14 cellular contexts compared by ENCODE assay signal in the genomic region with DNA sequence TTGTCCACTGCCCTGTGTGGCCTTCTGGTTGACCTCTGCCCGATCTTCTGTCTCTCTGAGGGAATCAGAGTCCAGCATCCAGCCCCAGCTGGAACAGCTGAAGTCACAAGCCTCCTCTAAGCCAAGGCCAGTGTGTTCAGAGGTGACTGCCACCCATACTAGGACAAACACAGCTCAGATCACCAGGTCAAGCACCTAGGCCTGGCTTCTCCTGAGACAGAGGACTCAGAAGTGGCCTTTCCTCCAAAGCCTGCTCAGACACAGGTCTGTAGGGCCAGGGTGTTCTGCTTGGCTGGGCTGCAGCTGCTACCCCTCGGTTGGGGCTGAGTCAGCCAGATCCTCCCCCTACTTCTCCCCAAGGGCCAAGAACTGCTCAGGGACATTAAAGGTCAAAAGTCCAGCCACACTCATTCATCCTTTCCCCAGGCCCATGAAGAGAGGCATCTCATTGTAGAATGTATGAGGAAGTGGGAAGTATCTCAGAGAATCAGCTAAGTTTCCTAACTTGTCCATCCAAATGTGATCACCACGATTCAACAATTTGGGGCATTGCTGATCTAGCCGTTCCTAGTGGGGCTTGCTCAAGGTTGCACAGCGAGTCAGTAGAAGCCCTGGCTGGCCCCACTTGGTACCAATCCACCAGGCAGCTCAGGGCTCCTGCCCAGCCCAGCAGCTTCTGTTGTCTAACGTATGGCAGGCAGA. TPM values are rescaled to one million over a fixed set of nuclear protein-coding genes. Genes with fewer than 3 reads are reported as not detected.
DNase-seq lines count a peak whose midpoint lies in the region; ATAC-seq and TF ChIP-seq lines count a peak whose summit lies in the region.
"Had no signal": no experiment of that assay in that cellular context is flagged by ENCODE, and none has a peak within 500 bp of the region (broad histone marks: within the 10 kb centered on the region; RNA-seq: fewer than 3 reads in every experiment).

No MANE protein-coding gene starts in this region.

- H2BK120ac ChIP-seq in mesenchymal stem cell (ENCODE audit: low read depth, low read length): no peak overlapping the region

- WGBS in mesenchymal stem cell: 76% methylated on average over 6 of the region's 6 CpGs
- WGBS in testis, 2 donors: 53 to 56% methylated on average over 5 to 6 of the region's 6 CpGs

- H2AK5ac ChIP-seq in mesenchymal stem cell (ENCODE audit: low read length, severe bottlenecking): peak overlapping the region; percentile 46

- H3K18ac ChIP-seq in mesenchymal stem cell (ENCODE audit: low read depth in 1 of 2, low read length in 2 of 2): no peak overlapping the region

- POLR2A ChIA-PET in CD8-positive, alpha-beta T cell (lab: Charles Lee): interaction anchor here (1.8 kb wide), 1 partner anchor 18 kb away, joined by 5 read pairs; no protein-coding TSS in a partner anchor
- POLR2A ChIA-PET in MCF 10A (lab: Yijun Ruan, JAX): interaction anchor here (0.6 to 5.5 kb wide), 7 partner anchors 7 to 94 kb away, joined by 3 to 49 read pairs (median 4); a partner anchor contains a TSS

- no peak overlapping the region for H3K4ac ChIP-seq in mesenchymal stem cell (ENCODE audit: low read depth in 1 of 2, low read length in 2 of 2)

- peaks cover 8% of the 10 kb centered on the region for H3K36me3 ChIP-seq in CD8-positive, alpha-beta T cell (ENCODE audit: insufficient read depth, low read length)
- peaks cover 17 to 46% of the 10 kb centered on the region in 2 experiments for H3K36me3 ChIP-seq in mesenchymal stem cell (ENCODE audit: control insufficient read depth in 1 of 2, insufficient read depth in 2 of 2, low read depth in 1 of 2, low read length in 2 of 2)
- no peaks in the 10 kb centered on the region for H3K36me3 ChIP-seq in testis (ENCODE audit: low read depth, missing control alignments)

- DNase-seq in CD8-positive, alpha-beta T cell: no peak
- DNase-seq in M059J (ENCODE audit: low read depth) (peak; percentile 27), mesenchymal stem cell (no peak), MCF 10A (ENCODE audit: unreplicated experiment) (no peak), testis (no peak), NCI-H2171 (lab: John Stamatoyannopoulos, UW) (no peak)
- DNase-seq in effector memory CD8-positive, alpha-beta T cell: no peak
- DNase-seq: activated CD4-positive, alpha-beta T cell treated with anti-CD3 and anti-CD28 coated beads for 36 hours; activated effector memory CD4-positive, alpha-beta T cell treated with Interleukin-2 at 50 U/mL for 16 hours; Kasumi-1; NCI-H2227 treated with DMSO at 0.1 percent for 48 hours; stimulated activated CD4-positive, alpha-beta T cell treated with anti-CD3 and anti-CD28 coated beads, Interleukin-15, amount 100 ng/mL, for 24 hours had no signal

- no peaks in the 10 kb centered on the region for H3K4me1 ChIP-seq in CD8-positive, alpha-beta T cell (ENCODE audit: insufficient read depth, low read length)
- H3K4me1 ChIP-seq in mesenchymal stem cell (ENCODE audit: control insufficient read depth, insufficient read depth, low read depth, low read length) (peaks cover 21% of the 10 kb centered on the region), testis (no peaks in the 10 kb centered on the region)
- H3K4me1 ChIP-seq: SJSA1 had no signal

- TF ChIP-seq POLR2A in testis (IDR thresholded peaks at IDR 0.05): no peak

- no peak overlapping the region for H3K4me3 ChIP-seq in CD8-positive, alpha-beta T cell (ENCODE audit: low read depth, low read length)
- no peak overlapping the region for H3K4me3 ChIP-seq in mesenchymal stem cell (ENCODE audit: insufficient read depth in 1 of 2, low read depth in 1 of 2, low read length in 2 of 2)
- no peak overlapping the region for H3K4me3 ChIP-seq in testis
- H3K4me3 ChIP-seq: SJSA1 had no signal

- CTCF ChIA-PET in CD8-positive, alpha-beta T cell (lab: Charles Lee): interaction anchor here (5.5 kb wide), 1 partner anchor 17 kb away, joined by 26 read pairs; no protein-coding TSS in a partner anchor
- CTCF ChIA-PET in MCF 10A (lab: Yijun Ruan, JAX): interaction anchor here (1.0 kb wide), 1 partner anchor 9 kb away, joined by 3 read pairs; no protein-coding TSS in a partner anchor

- H3K23ac ChIP-seq in mesenchymal stem cell (ENCODE audit: low read length in 2 of 2): no peak overlapping the region

- H3K9me3 Mint-ChIP-seq in CD8-positive, alpha-beta T cell: no peaks in the 10 kb centered on the region
- no peaks in the 10 kb centered on the region for H3K9me3 Mint-ChIP-seq in effector memory CD8-positive, alpha-beta T cell
- no peaks in the 10 kb centered on the region for H3K9me3 Mint-ChIP-seq in MCF 10A (ENCODE audit: unreplicated experiment)

- no peaks in the 10 kb centered on the region for H3K79me1 ChIP-seq in mesenchymal stem cell (replicated peaks; ENCODE audit: low read length, poor library complexity, severe bottlenecking)

- H3K9me3 ChIP-seq in CD8-positive, alpha-beta T cell (ENCODE audit: low read length): no peaks in the 10 kb centered on the region
- H3K9me3 ChIP-seq in mesenchymal stem cell (ENCODE audit: control insufficient read depth, low read length): no peaks in the 10 kb centered on the region
- H3K9me3 ChIP-seq in testis: no peaks in the 10 kb centered on the region
- H3K9me3 ChIP-seq: SJSA1 had no signal

- peak overlapping the region; percentile 70 for H3K27ac Mint-ChIP-seq in CD8-positive, alpha-beta T cell
- H3K27ac Mint-ChIP-seq in effector memory CD8-positive, alpha-beta T cell: peak overlapping the region; percentile 33 to 56
- H3K27ac Mint-ChIP-seq in MCF 10A (ENCODE audit: low read depth, unreplicated experiment): no peak overlapping the region
- H3K27ac Mint-ChIP-seq: activated CD4-positive, alpha-beta T cell treated with anti-CD3 and anti-CD28 coated beads for 36 hours had no signal

- no peak overlapping the region for H2BK15ac ChIP-seq in mesenchymal stem cell (ENCODE audit: low read depth, poor library complexity, severe bottlenecking)

- peaks cover 40% of the 10 kb centered on the region for H3K36me3 Mint-ChIP-seq in CD8-positive, alpha-beta T cell
- H3K36me3 Mint-ChIP-seq in effector memory CD8-positive, alpha-beta T cell (ENCODE audit: insufficient read depth): peaks cover 4% of the 10 kb centered on the region
- H3K36me3 Mint-ChIP-seq in MCF 10A (ENCODE audit: insufficient read depth, unreplicated experiment): peaks cover 34% of the 10 kb centered on the region

- no peaks in the 10 kb centered on the region for H3K27me3 ChIP-seq in CD8-positive, alpha-beta T cell (ENCODE audit: insufficient read depth, low read length)
- no peaks in the 10 kb centered on the region for H3K27me3 ChIP-seq in mesenchymal stem cell (ENCODE audit: control insufficient read depth in 1 of 2, insufficient read depth in 1 of 2, low read length in 2 of 2)
- no peaks in the 10 kb centered on the region for H3K27me3 ChIP-seq in testis
- H3K27me3 ChIP-seq: SJSA1 had no signal

- intact Hi-C loops in CD8-positive, alpha-beta T cell (cut with DNase I, micrococcal nuclease): no loop called here
- intact Hi-C loops in MCF 10A (cut with micrococcal nuclease) (no loop called here), testis (cut with DNase I; ENCODE audit: low total_unique reads) (no loop called here)

- H3K27me3 Mint-ChIP-seq in CD8-positive, alpha-beta T cell (ENCODE audit: low read depth): no peaks in the 10 kb centered on the region
- H3K27me3 Mint-ChIP-seq in effector memory CD8-positive, alpha-beta T cell: no peaks in the 10 kb centered on the region
- H3K27me3 Mint-ChIP-seq in MCF 10A (ENCODE audit: insufficient read depth, unreplicated experiment): no peaks in the 10 kb centered on the region
- H3K27me3 Mint-ChIP-seq: activated CD4-positive, alpha-beta T cell treated with anti-CD3 and anti-CD28 coated beads for 36 hours had no signal

- no peak overlapping the region for H3K27ac ChIP-seq in CD8-positive, alpha-beta T cell (ENCODE audit: low read depth, low read length)
- H3K27ac ChIP-seq in mesenchymal stem cell (ENCODE audit: low read length, poor library complexity, severe bottlenecking) (peak overlapping the region; percentile 20), testis (no peak overlapping the region)
- H3K27ac ChIP-seq: SJSA1 had no signal

- H3K4me2 ChIP-seq in mesenchymal stem cell (ENCODE audit: low read length, poor library complexity, severe bottlenecking): no peak overlapping the region

- no peak overlapping the region for H4K8ac ChIP-seq in mesenchymal stem cell (ENCODE audit: low read length)

- TF ChIP-seq CTCF in CD8-positive, alpha-beta T cell (IDR thresholded peaks at IDR 0.05): no peak
- TF ChIP-seq CTCF in MCF 10A (IDR thresholded peaks at IDR 0.05; ENCODE audit: unreplicated experiment) (no peak), testis (IDR thresholded peaks at IDR 0.05) (no peak)

- no peak overlapping the region for H3K4me3 Mint-ChIP-seq in CD8-positive, alpha-beta T cell
- no peak overlapping the region for H3K4me3 Mint-ChIP-seq in effector memory CD8-positive, alpha-beta T cell
- H3K4me3 Mint-ChIP-seq in MCF 10A (ENCODE audit: unreplicated experiment): no peak overlapping the region
- H3K4me3 Mint-ChIP-seq: activated CD4-positive, alpha-beta T cell treated with anti-CD3 and anti-CD28 coated beads for 36 hours had no signal

- no peak overlapping the region for H2BK12ac ChIP-seq in mesenchymal stem cell (ENCODE audit: low read length in 2 of 2)

- no peak overlapping the region for H2AFZ ChIP-seq in mesenchymal stem cell (ENCODE audit: low read depth, low read length)

- H4K91ac ChIP-seq in mesenchymal stem cell (ENCODE audit: low read length): no peak overlapping the region

- H2BK5ac ChIP-seq in mesenchymal stem cell (ENCODE audit: low read depth, low read length, poor library complexity, severe bottlenecking): no peak overlapping the region

- no peak overlapping the region for H3K9ac ChIP-seq in mesenchymal stem cell (ENCODE audit: low read length)

- no TSS peak for BruUV-seq in MCF 10A (replicated peaks; lab: Mats Ljungman, UMichigan)

- H3K4me1 Mint-ChIP-seq in CD8-positive, alpha-beta T cell (ENCODE audit: low read depth): no peaks in the 10 kb centered on the region
- H3K4me1 Mint-ChIP-seq in effector memory CD8-positive, alpha-beta T cell (ENCODE audit: low read depth in 2 of 2): peaks cover 0 to 3% of the 10 kb centered on the region in 2 donors
- peaks cover 12% of the 10 kb centered on the region for H3K4me1 Mint-ChIP-seq in MCF 10A (ENCODE audit: insufficient read depth, unreplicated experiment)

- no peak for ATAC-seq in CD8-positive, alpha-beta T cell
- ATAC-seq in effector memory CD8-positive, alpha-beta T cell (replicated peaks): no peak
- ATAC-seq in GM19397 (IDR thresholded peaks at IDR 0.05; ENCODE audit: unreplicated experiment): no peak
- ATAC-seq: activated CD4-positive, alpha-beta T cell treated with anti-CD3 and anti-CD28 coated beads for 36 hours had no signal

- no peak overlapping the region for H3K14ac ChIP-seq in mesenchymal stem cell (ENCODE audit: low read length in 2 of 2)

RNA-seq across cellular contexts. Expression of a gene that starts 7.6 kb away (rescaled TPM):
- under 1 TPM; 0.47 to 0.49 TPM for total RNA-seq in CD8-positive, alpha-beta T cell
- 6.4 and 6.8 TPM in 2 replicates for total RNA-seq in M059J (2014; rRNA removed; shearing (Covaris generic))
- 3.4 TPM for polyA plus RNA-seq in mesenchymal stem cell (2013, experiment 1 of 2)
- polyA plus RNA-seq in mesenchymal stem cell (2013, experiment 2 of 2): 3.4 TPM
- 18.4 and 20.1 TPM in 2 replicates for total RNA-seq in MCF 10A (2022)
- 10 to 100 TPM; 13.5 to 13.7 TPM for total RNA-seq in testis
- polyA plus RNA-seq in testis (ENCODE audit: insufficient read depth, low read depth, low replicate concordance): 7.5 TPM

RNA-seq across cellular contexts. Expression of a gene that starts 26.9 kb away (rescaled TPM):
- total RNA-seq in CD8-positive, alpha-beta T cell: 10 to 100 TPM; 12.9 to 13.9 TPM
- 4.0 and 6.4 TPM in 2 replicates for total RNA-seq in M059J (2014; rRNA removed; shearing (Covaris generic))
- polyA plus RNA-seq in mesenchymal stem cell (2013, experiment 1 of 2): 4.1 TPM
- polyA plus RNA-seq in mesenchymal stem cell (2013, experiment 2 of 2): 3.9 TPM
- total RNA-seq in MCF 10A (2022) (0.63 and 1.0 TPM in 2 replicates), testis (10 to 100 TPM; 18.6 to 19.9 TPM)
- polyA plus RNA-seq in testis (ENCODE audit: insufficient read depth, low read depth, low replicate concordance): 6.6 TPM

RNA-seq across cellular contexts. Expression of a gene that starts 28.3 kb away (rescaled TPM):
- under 1 TPM; 0.25 to 0.49 TPM for total RNA-seq in CD8-positive, alpha-beta T cell
- total RNA-seq in M059J (2014; rRNA removed; shearing (Covaris generic)): not detected in 2 replicates
- polyA plus RNA-seq in mesenchymal stem cell (2013, experiment 1 of 2): 0.76 TPM
- 0.58 TPM for polyA plus RNA-seq in mesenchymal stem cell (2013, experiment 2 of 2)
- total RNA-seq in MCF 10A (2022) (not detected in 2 replicates), testis (10 to 100 TPM in 1 of 2 donors, 1 to 10 TPM in 1; 9.7 to 57.9 TPM)
- polyA plus RNA-seq in testis (ENCODE audit: insufficient read depth, low read depth, low replicate concordance): 6.5 TPM

RNA-seq across cellular contexts. Expression of a gene that starts 33.4 kb away (rescaled TPM):
- not detected for total RNA-seq in CD8-positive, alpha-beta T cell
- not detected in 2 replicates for total RNA-seq in M059J (2014; rRNA removed; shearing (Covaris generic))
- polyA plus RNA-seq in mesenchymal stem cell (2013, experiment 1 of 2): not detected
- not detected for polyA plus RNA-seq in mesenchymal stem cell (2013, experiment 2 of 2)
- not detected in 2 replicates for total RNA-seq in MCF 10A (2022)
- total RNA-seq in testis: not detected
- not detected for polyA plus RNA-seq in testis (ENCODE audit: insufficient read depth, low read depth, low replicate concordance)
- total RNA-seq: activated CD4-positive, alpha-beta T cell treated with anti-CD3 and anti-CD28 coated beads for 36 hours; SJSA1 had no signal

RNA-seq across cellular contexts. Expression of a gene that starts 41.1 kb away (rescaled TPM):
- 10 to 100 TPM; 26.8 to 27.5 TPM for total RNA-seq in CD8-positive, alpha-beta T cell
- 119 and 121 TPM in 2 replicates for total RNA-seq in M059J (2014; rRNA removed; shearing (Covaris generic))
- 67.8 TPM for polyA plus RNA-seq in mesenchymal stem cell (2013, experiment 1 of 2)
- polyA plus RNA-seq in mesenchymal stem cell (2013, experiment 2 of 2): 67.2 TPM
- total RNA-seq in MCF 10A (2022): 84.0 and 105 TPM in 2 replicates
- 100 to 1,000 TPM; 143 to 154 TPM for total RNA-seq in testis
- 139 TPM for polyA plus RNA-seq in testis (ENCODE audit: insufficient read depth, low read depth, low replicate concordance)

Comparison
In these comparisons a context has a peak if more than half of its experiments do, and no peak if none do; other contexts are left out.
1. RNA of a gene that starts 28.3 kb away (total RNA-seq): 9.7 to 57.9 TPM in testis; 0.25 to 0.49 TPM in CD8-positive, alpha-beta T cell, not detected in M059J and not detected in MCF 10A; every median in the first group is over 4 times any median in the second.